Comparison of ENCODE assay signal across 11 cellular contexts in genomic region chr3:66302288-66302687, GRCh38.
DNase-seq lines count a peak whose midpoint lies in the region; ATAC-seq and TF ChIP-seq lines count a peak whose summit lies in the region.
"Had no signal": no experiment of that assay in that cellular context is flagged by ENCODE, and none has a peak within 500 bp of the region (broad histone marks: within the 10 kb centered on the region; RNA-seq: fewer than 3 reads in every experiment).

No MANE protein-coding gene starts in this region.

- peak overlapping the region; percentile 73 for H3K4me3 Mint-ChIP-seq in activated naive CD4-positive, alpha-beta T cell treated with anti-CD3 and anti-CD28 coated beads, Interleukin-2, amount 50 U/mL, for 24 hours
- H3K4me3 Mint-ChIP-seq: H9 had no signal

- no peak for TF ChIP-seq POLR2A in upper lobe of left lung (IDR thresholded peaks at IDR 0.05)

- peaks cover 0 to 7% (median 5%) of the 10 kb centered on the region in 4 donors for H3K4me1 ChIP-seq in upper lobe of left lung
- H3K4me1 ChIP-seq in ascending aorta: peaks cover 0 to 3% of the 10 kb centered on the region in 2 donors

- H3K9me3 ChIP-seq in upper lobe of left lung: no peaks in the 10 kb centered on the region
- no peaks in the 10 kb centered on the region for H3K9me3 ChIP-seq in ascending aorta
- H3K9me3 ChIP-seq: neutrophil had no signal

- peaks cover 74% of the 10 kb centered on the region for H3K4me1 Mint-ChIP-seq in activated naive CD4-positive, alpha-beta T cell treated with anti-CD3 and anti-CD28 coated beads, Interleukin-2, amount 50 U/mL, for 24 hours

- peaks cover 15% of the 10 kb centered on the region for H3K36me3 Mint-ChIP-seq in activated naive CD4-positive, alpha-beta T cell treated with anti-CD3 and anti-CD28 coated beads, Interleukin-2, amount 50 U/mL, for 24 hours

- no peaks in the 10 kb centered on the region for H3K27me3 Mint-ChIP-seq in activated naive CD4-positive, alpha-beta T cell treated with anti-CD3 and anti-CD28 coated beads, Interleukin-2, amount 50 U/mL, for 24 hours

- DNase-seq in stimulated activated CD4-positive, alpha-beta T cell treated with anti-CD3 and anti-CD28 coated beads, Interleukin-4, amount 100 ng/mL, for 24 hours: peak; percentile 57
- no peak for DNase-seq in stimulated activated CD4-positive, alpha-beta T cell treated with anti-CD3 and anti-CD28 coated beads, Interleukin-12 subunit alpha, Interleukin-12 subunit beta, amount 100 ng/mL, for 4 hours
- DNase-seq in upper lobe of left lung: no peak
- DNase-seq in ascending aorta (ENCODE audit: low spot score in 2 of 2): no peak
- no peak for DNase-seq in H4 (ENCODE audit: low spot score)
- no peak for DNase-seq in mucosa of gallbladder (ENCODE audit: low spot score)
- DNase-seq: H9, NCI-H2227 treated with DMSO at 0.1 percent for 48 hours had no signal

- no peaks in the 10 kb centered on the region for H3K9me3 Mint-ChIP-seq in activated naive CD4-positive, alpha-beta T cell treated with anti-CD3 and anti-CD28 coated beads, Interleukin-2, amount 50 U/mL, for 24 hours
- H3K9me3 Mint-ChIP-seq: H9 had no signal

- H3K27me3 ChIP-seq in upper lobe of left lung: no peaks in the 10 kb centered on the region
- H3K27me3 ChIP-seq in ascending aorta: no peaks in the 10 kb centered on the region
- H3K27me3 ChIP-seq: neutrophil had no signal

- H3K27ac ChIP-seq in upper lobe of left lung: peak overlapping the region in 3 of 4 donors; percentile 17 to 72 (median 56)
- no peak overlapping the region for H3K27ac ChIP-seq in ascending aorta
- H3K27ac ChIP-seq: neutrophil had no signal

- peak overlapping the region; percentile 98 for H3K27ac Mint-ChIP-seq in activated naive CD4-positive, alpha-beta T cell treated with anti-CD3 and anti-CD28 coated beads, Interleukin-2, amount 50 U/mL, for 24 hours
- H3K27ac Mint-ChIP-seq: H9 had no signal

- WGBS in upper lobe of left lung, 2 donors: 73 to 75% methylated on average over 3 of the region's 3 CpGs

- TF ChIP-seq CTCF in upper lobe of left lung (IDR thresholded peaks at IDR 0.05) (peak in 1 of 6 experiments; percentile 24), ascending aorta (IDR thresholded peaks at IDR 0.05) (no peak)

- no peaks in the 10 kb centered on the region for H3K36me3 ChIP-seq in upper lobe of left lung
- no peaks in the 10 kb centered on the region for H3K36me3 ChIP-seq in ascending aorta
- H3K36me3 ChIP-seq: neutrophil had no signal

- H3K4me3 ChIP-seq in upper lobe of left lung (no peak overlapping the region), ascending aorta (no peak overlapping the region)

- ATAC-seq in HG03432 (IDR thresholded peaks at IDR 0.05; ENCODE audit: unreplicated experiment) (peak; percentile 73), upper lobe of left lung (ENCODE audit: low FRiP score in 2 of 2) (peak in 1 of 2 donors; percentile 34)

- intact Hi-C loops in ascending aorta (cut with DNase I): no loop called here

- no peak for TF ChIP-seq EP300 in upper lobe of left lung (IDR thresholded peaks at IDR 0.05)

Comparison
In these comparisons a context has a peak if more than half of its experiments do, and no peak if none do; other contexts are left out.
1. H3K27ac ChIP-seq: peak in upper lobe of left lung (3 of 4); none in ascending aorta (0 of 2).